ENCODE assay signal across 10 cellular contexts in genomic region chr6:168247456-168248147, GRCh38.
A peak's percentile ranks its signal among the peaks of the same experiment; 100 is the strongest.
DNase-seq lines count a peak whose midpoint lies in the region; ATAC-seq and TF ChIP-seq lines count a peak whose summit lies in the region.
"Had no signal": no experiment of that assay in that cellular context is flagged by ENCODE, and none has a peak within 500 bp of the region (broad histone marks: within the 10 kb centered on the region; RNA-seq: fewer than 3 reads in every experiment).

No MANE protein-coding gene starts in this region.

- DNase-seq in NCI-H2227 (lab: John Stamatoyannopoulos, UW; ENCODE audit: unreplicated experiment) (peak; percentile 5), NCI-H2227 treated with DMSO at 0.1 percent for 48 hours (lab: John Stamatoyannopoulos, UW) (no peak), NCI-H510A treated with DMSO at 0.1 percent for 48 hours (lab: John Stamatoyannopoulos, UW) (peak; percentile 68), hepatocyte (ENCODE audit: low spot score) (peak; percentile 68), type B pancreatic cell (ENCODE audit: extremely low spot score, unreplicated experiment) (no peak), T-helper 17 cell (no peak), H9 (no peak)
- no peak for DNase-seq in activated CD4-positive, alpha-beta T cell treated with anti-CD3 and anti-CD28 coated beads for 36 hours
- DNase-seq: trophoblast cell had no signal

- no peak for ATAC-seq in T-helper 17 cell
- no peak for ATAC-seq in activated CD4-positive, alpha-beta T cell treated with anti-CD3 and anti-CD28 coated beads for 36 hours
- ATAC-seq: activated CD4-positive, CD25-positive, alpha-beta regulatory T cell treated with anti-CD3 and anti-CD28 coated beads, Interleukin-2, amount 50 U/mL, for 24 hours had no signal

- no peak overlapping the region for H3K18ac ChIP-seq in H9 (ENCODE audit: insufficient read length, low read depth, low read length)

- CTCF ChIA-PET in activated CD4-positive, alpha-beta T cell treated with anti-CD3 and anti-CD28 coated beads for 36 hours (lab: Charles Lee), result interaction anchor here (0.7 kb wide), 1 partner anchor 9 kb away, joined by 3 read pairs; no protein-coding TSS in a partner anchor

- peaks cover 27% of the 10 kb centered on the region for H3K4me1 ChIP-seq in hepatocyte (ENCODE audit: insufficient read depth)
- H3K4me1 ChIP-seq in H9 (ENCODE audit: insufficient read depth, low read length), result no peaks in the 10 kb centered on the region

- no peak overlapping the region for H3K56ac ChIP-seq in H9 (ENCODE audit: insufficient read length, low read depth, low read length)

- no peak overlapping the region for H3T11ph ChIP-seq in H9 (ENCODE audit: low read length)

- no peaks in the 10 kb centered on the region for H3K79me1 ChIP-seq in H9 (ENCODE audit: insufficient read depth, low read depth, low read length, poor library complexity, severe bottlenecking)

- H2BK5ac ChIP-seq in H9 (ENCODE audit: insufficient read length, low read length), result no peak overlapping the region

- H3K79me2 ChIP-seq in hepatocyte, result no peaks in the 10 kb centered on the region
- H3K79me2 ChIP-seq in H9 (ENCODE audit: insufficient read depth, low read length), result no peaks in the 10 kb centered on the region

- H3K14ac ChIP-seq in H9 (ENCODE audit: insufficient read depth, low read length), result no peak overlapping the region

- no peak overlapping the region for H4K5ac ChIP-seq in H9 (ENCODE audit: insufficient read length, low read depth, low read length)

- no peak overlapping the region for H3K9ac ChIP-seq in H9 (ENCODE audit: extremely low read depth, insufficient read length, low read length)

- H2AK5ac ChIP-seq in H9 (ENCODE audit: insufficient read length, low read length), result no peak overlapping the region

- no peaks in the 10 kb centered on the region for H3K9me3 ChIP-seq in hepatocyte (ENCODE audit: low read depth)
- no peaks in the 10 kb centered on the region for H3K9me3 ChIP-seq in T-helper 17 cell (ENCODE audit: control insufficient read depth, low read length, poor library complexity, severe bottlenecking)
- H3K9me3 ChIP-seq in H9 (ENCODE audit: control insufficient read depth, low read depth, low read length), result no peaks in the 10 kb centered on the region

- H2BK15ac ChIP-seq in H9 (ENCODE audit: low read depth, low read length), result no peak overlapping the region

- H3K36me3 Mint-ChIP-seq in type B pancreatic cell (no peaks in the 10 kb centered on the region), T-helper 17 cell (ENCODE audit: low read depth) (peaks cover 2% of the 10 kb centered on the region), H9 (ENCODE audit: insufficient read depth in 1 of 3, low read depth in 3 of 3) (no peaks in the 10 kb centered on the region)
- H3K36me3 Mint-ChIP-seq in activated CD4-positive, alpha-beta T cell treated with anti-CD3 and anti-CD28 coated beads for 36 hours (ENCODE audit: low read depth), result no peaks in the 10 kb centered on the region

- TF ChIP-seq CTCF in hepatocyte (IDR thresholded peaks at IDR 0.05; ENCODE audit: poor library complexity) (no peak), type B pancreatic cell (conservative IDR thresholded peaks at IDR 0.05) (no peak), H9 (conservative IDR thresholded peaks at IDR 0.05) (no peak)

- no peak overlapping the region for H2BK20ac ChIP-seq in H9 (ENCODE audit: low read depth, low read length, poor library complexity, severe bottlenecking)

- H3K4me1 Mint-ChIP-seq in type B pancreatic cell (ENCODE audit: unreplicated experiment), result peaks cover 36% of the 10 kb centered on the region
- no peaks in the 10 kb centered on the region for H3K4me1 Mint-ChIP-seq in T-helper 17 cell
- H3K4me1 Mint-ChIP-seq in H9, result peaks cover 5 to 14% of the 10 kb centered on the region in 2 experiments; a peak in 3 of 4 replicates
- peaks cover 2% of the 10 kb centered on the region for H3K4me1 Mint-ChIP-seq in activated CD4-positive, alpha-beta T cell treated with anti-CD3 and anti-CD28 coated beads for 36 hours

- H2BK12ac ChIP-seq in H9 (ENCODE audit: insufficient read length, low read depth, low read length), result no peak overlapping the region

- H3K27me3 Mint-ChIP-seq in type B pancreatic cell (peaks cover 3% of the 10 kb centered on the region), T-helper 17 cell (peaks cover 33% of the 10 kb centered on the region), H9 (ENCODE audit: low read depth) (peaks cover 14% of the 10 kb centered on the region)
- peaks cover 5% of the 10 kb centered on the region for H3K27me3 Mint-ChIP-seq in activated CD4-positive, alpha-beta T cell treated with anti-CD3 and anti-CD28 coated beads for 36 hours

- no peak overlapping the region for H4K91ac ChIP-seq in H9 (ENCODE audit: insufficient read length, low read depth, low read length)

- H2AFZ ChIP-seq in hepatocyte (no peak overlapping the region), H9 (ENCODE audit: low read length) (no peak overlapping the region)

- POLR2A ChIA-PET in activated CD4-positive, alpha-beta T cell treated with anti-CD3 and anti-CD28 coated beads for 36 hours (lab: Charles Lee), result no interaction called here

- no peak overlapping the region for H3K4ac ChIP-seq in H9 (ENCODE audit: low read depth, low read length)

- 32% methylated on average over 16 of the region's 16 CpGs for WGBS in hepatocyte (ENCODE audit: low lambda C conversion rate, missing lambda C conversion rate)
- WGBS in H9 (ENCODE audit: extremely low coverage, insufficient read length, low lambda C conversion rate), result no CpG with 5 or more reads among the region's 16 CpGs

- no peak overlapping the region for H4K8ac ChIP-seq in H9 (replicated peaks; ENCODE audit: insufficient read length, low read depth, low read length)

- H3K4me2 ChIP-seq in hepatocyte (peak overlapping the region; percentile 15), H9 (ENCODE audit: insufficient read depth, insufficient read length, low read length) (no peak overlapping the region)

- H3K4me3 Mint-ChIP-seq in type B pancreatic cell, result peak overlapping the region; percentile 19
- no peak overlapping the region for H3K4me3 Mint-ChIP-seq in T-helper 17 cell
- H3K4me3 Mint-ChIP-seq in H9, result no peak overlapping the region
- no peak overlapping the region for H3K4me3 Mint-ChIP-seq in activated CD4-positive, alpha-beta T cell treated with anti-CD3 and anti-CD28 coated beads for 36 hours

- no peaks in the 10 kb centered on the region for H3K36me3 ChIP-seq in hepatocyte (replicated peaks; ENCODE audit: insufficient read depth, low read depth)

- H3K23me2 ChIP-seq in H9 (ENCODE audit: insufficient read length, low read depth, low read length, poor library complexity, severe bottlenecking), result no peaks in the 10 kb centered on the region

- H3K9me2 ChIP-seq in hepatocyte (replicated peaks; ENCODE audit: insufficient read depth), result no peaks in the 10 kb centered on the region

- no peaks in the 10 kb centered on the region for H3K27me3 ChIP-seq in hepatocyte
- H3K27me3 ChIP-seq in H9 (ENCODE audit: insufficient read depth, low read length), result no peaks in the 10 kb centered on the region

- no peak overlapping the region for H2BK120ac ChIP-seq in H9 (ENCODE audit: low read depth, low read length, poor library complexity, severe bottlenecking)

- H3K27ac Mint-ChIP-seq in type B pancreatic cell, result peak overlapping the region; percentile 77
- no peak overlapping the region for H3K27ac Mint-ChIP-seq in T-helper 17 cell
- no peak overlapping the region for H3K27ac Mint-ChIP-seq in H9
- no peak overlapping the region for H3K27ac Mint-ChIP-seq in activated CD4-positive, alpha-beta T cell treated with anti-CD3 and anti-CD28 coated beads for 36 hours

- no peak overlapping the region for H3K23ac ChIP-seq in H9 (ENCODE audit: insufficient read length, low read depth, low read length)

- H4K20me1 ChIP-seq in hepatocyte (ENCODE audit: insufficient read depth, poor library complexity, severe bottlenecking) (no peaks in the 10 kb centered on the region), H9 (ENCODE audit: control insufficient read depth, insufficient read depth, insufficient read length) (no peaks in the 10 kb centered on the region)

- peak overlapping the region; percentile 69 for H3K27ac ChIP-seq in hepatocyte
- no peak overlapping the region for H3K27ac ChIP-seq in H9 (ENCODE audit: insufficient read length, low read depth, low read length)

- H3K9me3 Mint-ChIP-seq in type B pancreatic cell, result no peaks in the 10 kb centered on the region
- no peaks in the 10 kb centered on the region for H3K9me3 Mint-ChIP-seq in H9
- H3K9me3 Mint-ChIP-seq in activated CD4-positive, alpha-beta T cell treated with anti-CD3 and anti-CD28 coated beads for 36 hours (ENCODE audit: low read depth), result no peaks in the 10 kb centered on the region

- no peak overlapping the region for H3K4me3 ChIP-seq in hepatocyte

- intact Hi-C loops in activated CD4-positive, alpha-beta T cell treated with anti-CD3 and anti-CD28 coated beads for 36 hours (cut with DNase I, micrococcal nuclease), result no loop called here

Comparison
In these comparisons a context has a peak if more than half of its experiments do, and no peak if none do; other contexts are left out.
1. DNase-seq: peak in NCI-H2227 (single experiment), NCI-H510A treated with DMSO at 0.1 percent for 48 hours (single experiment) and hepatocyte (single experiment); none in NCI-H2227 treated with DMSO at 0.1 percent for 48 hours (single experiment), type B pancreatic cell (single experiment), T-helper 17 cell (0 of 3), H9 (single experiment) and activated CD4-positive, alpha-beta T cell treated with anti-CD3 and anti-CD28 coated beads for 36 hours (single experiment).